In the genomic region with DNA sequence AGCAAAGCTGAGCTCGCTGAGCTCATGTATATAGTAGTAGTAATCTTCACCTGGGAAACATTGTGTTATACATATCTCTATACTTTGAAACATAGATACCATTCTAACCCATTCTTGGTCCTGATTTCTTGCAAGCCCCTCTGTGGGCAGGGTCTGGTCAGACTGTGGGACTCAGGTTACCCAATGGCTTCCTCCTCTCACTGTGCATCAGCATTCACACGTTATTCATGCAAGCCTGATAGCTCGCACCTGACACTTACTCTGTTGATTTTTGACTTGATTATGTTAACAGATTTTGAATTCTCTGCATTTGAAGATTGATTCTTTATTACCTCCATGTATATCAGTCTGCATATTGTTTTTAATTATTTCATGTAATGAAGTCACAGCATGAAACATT, we compare ENCODE assay signal across 9 cellular contexts. TPM values are rescaled to one million over a fixed set of nuclear protein-coding genes. Genes with fewer than 3 reads are reported as not detected.
"Had no signal": no experiment of that assay in that cellular context is flagged by ENCODE, and none has a peak within 500 bp of the region (broad histone marks: within the 10 kb centered on the region; RNA-seq: fewer than 3 reads in every experiment).

No MANE protein-coding gene starts in this region.

- DNase-seq: GDM1, GF-D8 had no signal

- ATAC-seq: GM12878 had no signal

- H3K4me3 ChIP-seq: GM12878 had no signal

- FAIRE-seq: G401.6, GM12878, GM12891, GM12892, GM18507, GM19239 had no signal

RNA-seq across cellular contexts. Expression of a gene that starts 1.3 kb away (rescaled TPM):
- total RNA-seq: G401, GM12878 had no signal
- polyA plus RNA-seq: GM12878 had no signal

RNA-seq across cellular contexts. Expression of a gene that starts 24.3 kb away (rescaled TPM):
- total RNA-seq: G401 had no signal

RNA-seq across cellular contexts. Expression of a gene that starts 48.6 kb away (rescaled TPM):
- total RNA-seq: G401 had no signal
